2 cellular contexts compared by ENCODE assay signal in genomic region chr12:30792648-30793499, GRCh38.
TF ChIP-seq lines count a peak whose summit lies in the region.

No MANE protein-coding gene starts in this region.

TF ChIP-seq in Ishikawa, 13 proteins besides CTCF, POLR2A, EP300 and RAD21 (continued from another document):
- TF ChIP-seq, protein P1, sequence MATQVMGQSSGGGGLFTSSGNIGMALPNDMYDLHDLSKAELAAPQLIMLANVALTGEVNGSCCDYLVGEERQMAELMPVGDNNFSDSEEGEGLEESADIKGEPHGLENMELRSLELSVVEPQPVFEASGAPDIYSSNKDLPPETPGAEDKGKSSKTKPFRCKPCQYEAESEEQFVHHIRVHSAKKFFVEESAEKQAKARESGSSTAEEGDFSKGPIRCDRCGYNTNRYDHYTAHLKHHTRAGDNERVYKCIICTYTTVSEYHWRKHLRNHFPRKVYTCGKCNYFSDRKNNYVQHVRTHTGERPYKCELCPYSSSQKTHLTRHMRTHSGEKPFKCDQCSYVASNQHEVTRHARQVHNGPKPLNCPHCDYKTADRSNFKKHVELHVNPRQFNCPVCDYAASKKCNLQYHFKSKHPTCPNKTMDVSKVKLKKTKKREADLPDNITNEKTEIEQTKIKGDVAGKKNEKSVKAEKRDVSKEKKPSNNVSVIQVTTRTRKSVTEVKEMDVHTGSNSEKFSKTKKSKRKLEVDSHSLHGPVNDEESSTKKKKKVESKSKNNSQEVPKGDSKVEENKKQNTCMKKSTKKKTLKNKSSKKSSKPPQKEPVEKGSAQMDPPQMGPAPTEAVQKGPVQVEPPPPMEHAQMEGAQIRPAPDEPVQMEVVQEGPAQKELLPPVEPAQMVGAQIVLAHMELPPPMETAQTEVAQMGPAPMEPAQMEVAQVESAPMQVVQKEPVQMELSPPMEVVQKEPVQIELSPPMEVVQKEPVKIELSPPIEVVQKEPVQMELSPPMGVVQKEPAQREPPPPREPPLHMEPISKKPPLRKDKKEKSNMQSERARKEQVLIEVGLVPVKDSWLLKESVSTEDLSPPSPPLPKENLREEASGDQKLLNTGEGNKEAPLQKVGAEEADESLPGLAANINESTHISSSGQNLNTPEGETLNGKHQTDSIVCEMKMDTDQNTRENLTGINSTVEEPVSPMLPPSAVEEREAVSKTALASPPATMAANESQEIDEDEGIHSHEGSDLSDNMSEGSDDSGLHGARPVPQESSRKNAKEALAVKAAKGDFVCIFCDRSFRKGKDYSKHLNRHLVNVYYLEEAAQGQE (IDR thresholded peaks at IDR 0.05; ENCODE audit: low read depth): no peak
- TF ChIP-seq ZBTB7A (IDR thresholded peaks at IDR 0.05; ENCODE audit: low read depth) (no peak), NFIC (IDR thresholded peaks at IDR 0.05) (peak; percentile 83), FOXM1 (IDR thresholded peaks at IDR 0.05; ENCODE audit: borderline replicate concordance, low read depth) (no peak), TCF12 (IDR thresholded peaks at IDR 0.05; ENCODE audit: low read depth) (0 out of 2 replicates have a peak, but pooled peaks have one; percentile 40), EGR1 (IDR thresholded peaks at IDR 0.05) (no peak), TEAD4 (IDR thresholded peaks at IDR 0.05) (peak; percentile 46; the same call in 1 of the 2 replicates), CEBPB (IDR thresholded peaks at IDR 0.05) (no peak), YY1 (IDR thresholded peaks at IDR 0.05; ENCODE audit: low read depth) (no peak), TAF1 (IDR thresholded peaks at IDR 0.05; ENCODE audit: low read depth) (no peak), CREB1 (IDR thresholded peaks at IDR 0.05; ENCODE audit: low read depth) (no peak)
- TF ChIP-seq, protein P2, sequence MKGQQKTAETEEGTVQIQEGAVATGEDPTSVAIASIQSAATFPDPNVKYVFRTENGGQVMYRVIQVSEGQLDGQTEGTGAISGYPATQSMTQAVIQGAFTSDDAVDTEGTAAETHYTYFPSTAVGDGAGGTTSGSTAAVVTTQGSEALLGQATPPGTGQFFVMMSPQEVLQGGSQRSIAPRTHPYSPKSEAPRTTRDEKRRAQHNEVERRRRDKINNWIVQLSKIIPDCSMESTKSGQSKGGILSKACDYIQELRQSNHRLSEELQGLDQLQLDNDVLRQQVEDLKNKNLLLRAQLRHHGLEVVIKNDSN (IDR thresholded peaks at IDR 0.05): no peak

TF ChIP-seq in HEK293T, 16 proteins besides CTCF, POLR2A, EP300 and RAD21 (continued from another document):
- TF ChIP-seq, protein P3, sequence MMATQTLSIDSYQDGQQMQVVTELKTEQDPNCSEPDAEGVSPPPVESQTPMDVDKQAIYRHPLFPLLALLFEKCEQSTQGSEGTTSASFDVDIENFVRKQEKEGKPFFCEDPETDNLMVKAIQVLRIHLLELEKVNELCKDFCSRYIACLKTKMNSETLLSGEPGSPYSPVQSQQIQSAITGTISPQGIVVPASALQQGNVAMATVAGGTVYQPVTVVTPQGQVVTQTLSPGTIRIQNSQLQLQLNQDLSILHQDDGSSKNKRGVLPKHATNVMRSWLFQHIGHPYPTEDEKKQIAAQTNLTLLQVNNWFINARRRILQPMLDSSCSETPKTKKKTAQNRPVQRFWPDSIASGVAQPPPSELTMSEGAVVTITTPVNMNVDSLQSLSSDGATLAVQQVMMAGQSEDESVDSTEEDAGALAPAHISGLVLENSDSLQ (IDR thresholded peaks at IDR 0.05): no peak
- no peak for TF ChIP-seq ARNT (IDR thresholded peaks at IDR 0.05)
